In the genomic region with DNA sequence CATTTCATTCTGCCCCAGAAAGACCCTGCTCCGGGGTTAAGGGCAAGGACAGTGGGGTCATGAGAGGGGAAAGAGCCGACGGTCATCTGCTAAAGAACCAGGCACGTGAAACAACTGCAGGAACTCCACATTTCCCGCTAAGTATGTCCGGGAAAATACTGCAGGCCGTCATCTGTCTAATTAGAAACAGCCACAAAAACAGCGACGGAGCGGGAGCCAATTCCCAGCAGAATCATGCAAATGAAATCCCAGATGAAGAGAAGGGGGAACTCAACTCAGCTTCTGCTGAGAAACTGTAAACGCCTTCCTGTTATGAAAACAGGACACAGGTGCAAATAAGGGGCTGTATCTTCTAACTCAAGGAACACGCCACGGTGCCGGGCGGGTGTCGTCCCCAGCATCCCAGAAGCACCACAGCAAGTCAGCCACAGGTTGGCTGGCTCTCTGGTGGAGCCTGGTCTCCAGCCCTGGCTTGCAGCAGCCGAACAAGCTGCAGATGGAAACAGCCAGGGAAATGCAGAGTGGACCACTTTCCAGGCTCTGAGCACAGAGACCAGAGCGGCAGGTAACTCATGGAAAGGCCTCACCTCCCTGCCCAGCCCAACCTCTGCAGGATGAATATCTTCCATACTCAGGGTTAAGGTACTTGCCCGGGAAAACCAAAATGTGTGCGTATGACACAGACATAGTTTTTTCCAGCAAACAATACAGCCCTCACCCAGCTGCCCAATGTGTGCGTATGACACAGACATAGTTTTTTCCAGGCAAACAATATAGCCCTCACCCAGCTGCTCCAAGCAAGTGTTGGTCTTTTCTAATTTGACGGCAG, we compare ENCODE assay signal across 1 cellular context.
TF ChIP-seq lines count a peak whose summit lies in the region.

No MANE protein-coding gene starts in this region.

TF ChIP-seq in GM23338, 12 proteins besides CTCF, POLR2A, EP300 and RAD21:
- TF ChIP-seq, protein P1, sequence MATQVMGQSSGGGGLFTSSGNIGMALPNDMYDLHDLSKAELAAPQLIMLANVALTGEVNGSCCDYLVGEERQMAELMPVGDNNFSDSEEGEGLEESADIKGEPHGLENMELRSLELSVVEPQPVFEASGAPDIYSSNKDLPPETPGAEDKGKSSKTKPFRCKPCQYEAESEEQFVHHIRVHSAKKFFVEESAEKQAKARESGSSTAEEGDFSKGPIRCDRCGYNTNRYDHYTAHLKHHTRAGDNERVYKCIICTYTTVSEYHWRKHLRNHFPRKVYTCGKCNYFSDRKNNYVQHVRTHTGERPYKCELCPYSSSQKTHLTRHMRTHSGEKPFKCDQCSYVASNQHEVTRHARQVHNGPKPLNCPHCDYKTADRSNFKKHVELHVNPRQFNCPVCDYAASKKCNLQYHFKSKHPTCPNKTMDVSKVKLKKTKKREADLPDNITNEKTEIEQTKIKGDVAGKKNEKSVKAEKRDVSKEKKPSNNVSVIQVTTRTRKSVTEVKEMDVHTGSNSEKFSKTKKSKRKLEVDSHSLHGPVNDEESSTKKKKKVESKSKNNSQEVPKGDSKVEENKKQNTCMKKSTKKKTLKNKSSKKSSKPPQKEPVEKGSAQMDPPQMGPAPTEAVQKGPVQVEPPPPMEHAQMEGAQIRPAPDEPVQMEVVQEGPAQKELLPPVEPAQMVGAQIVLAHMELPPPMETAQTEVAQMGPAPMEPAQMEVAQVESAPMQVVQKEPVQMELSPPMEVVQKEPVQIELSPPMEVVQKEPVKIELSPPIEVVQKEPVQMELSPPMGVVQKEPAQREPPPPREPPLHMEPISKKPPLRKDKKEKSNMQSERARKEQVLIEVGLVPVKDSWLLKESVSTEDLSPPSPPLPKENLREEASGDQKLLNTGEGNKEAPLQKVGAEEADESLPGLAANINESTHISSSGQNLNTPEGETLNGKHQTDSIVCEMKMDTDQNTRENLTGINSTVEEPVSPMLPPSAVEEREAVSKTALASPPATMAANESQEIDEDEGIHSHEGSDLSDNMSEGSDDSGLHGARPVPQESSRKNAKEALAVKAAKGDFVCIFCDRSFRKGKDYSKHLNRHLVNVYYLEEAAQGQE (IDR thresholded peaks at IDR 0.05; ENCODE audit: unreplicated experiment), result no peak
- TF ChIP-seq EZH2 (IDR thresholded peaks at IDR 0.05; ENCODE audit: low read depth, unreplicated experiment), result no peak
- TF ChIP-seq ZNF331 (CRISPR knock-in tag; IDR thresholded peaks at IDR 0.05; ENCODE audit: low read depth), result no peak
- no peak for TF ChIP-seq POLR2AphosphoS5 (IDR thresholded peaks at IDR 0.05; ENCODE audit: low read depth)
- TF ChIP-seq EZH2phosphoT487 (IDR thresholded peaks at IDR 0.05; ENCODE audit: unreplicated experiment), result no peak
- no peak for TF ChIP-seq CREB1 (CRISPR knock-in tag; IDR thresholded peaks at IDR 0.05; ENCODE audit: low read depth)
- TF ChIP-seq JUNB (IDR thresholded peaks at IDR 0.05; ENCODE audit: unreplicated experiment), result no peak
- TF ChIP-seq, protein P2, sequence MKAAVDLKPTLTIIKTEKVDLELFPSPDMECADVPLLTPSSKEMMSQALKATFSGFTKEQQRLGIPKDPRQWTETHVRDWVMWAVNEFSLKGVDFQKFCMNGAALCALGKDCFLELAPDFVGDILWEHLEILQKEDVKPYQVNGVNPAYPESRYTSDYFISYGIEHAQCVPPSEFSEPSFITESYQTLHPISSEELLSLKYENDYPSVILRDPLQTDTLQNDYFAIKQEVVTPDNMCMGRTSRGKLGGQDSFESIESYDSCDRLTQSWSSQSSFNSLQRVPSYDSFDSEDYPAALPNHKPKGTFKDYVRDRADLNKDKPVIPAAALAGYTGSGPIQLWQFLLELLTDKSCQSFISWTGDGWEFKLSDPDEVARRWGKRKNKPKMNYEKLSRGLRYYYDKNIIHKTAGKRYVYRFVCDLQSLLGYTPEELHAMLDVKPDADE (IDR thresholded peaks at IDR 0.05), result no peak
- TF ChIP-seq STAT1 (IDR thresholded peaks at IDR 0.05; ENCODE audit: unreplicated experiment), result no peak
- no peak for TF ChIP-seq ZNF114 (CRISPR knock-in tag; IDR thresholded peaks at IDR 0.05)
- TF ChIP-seq, protein P3, sequence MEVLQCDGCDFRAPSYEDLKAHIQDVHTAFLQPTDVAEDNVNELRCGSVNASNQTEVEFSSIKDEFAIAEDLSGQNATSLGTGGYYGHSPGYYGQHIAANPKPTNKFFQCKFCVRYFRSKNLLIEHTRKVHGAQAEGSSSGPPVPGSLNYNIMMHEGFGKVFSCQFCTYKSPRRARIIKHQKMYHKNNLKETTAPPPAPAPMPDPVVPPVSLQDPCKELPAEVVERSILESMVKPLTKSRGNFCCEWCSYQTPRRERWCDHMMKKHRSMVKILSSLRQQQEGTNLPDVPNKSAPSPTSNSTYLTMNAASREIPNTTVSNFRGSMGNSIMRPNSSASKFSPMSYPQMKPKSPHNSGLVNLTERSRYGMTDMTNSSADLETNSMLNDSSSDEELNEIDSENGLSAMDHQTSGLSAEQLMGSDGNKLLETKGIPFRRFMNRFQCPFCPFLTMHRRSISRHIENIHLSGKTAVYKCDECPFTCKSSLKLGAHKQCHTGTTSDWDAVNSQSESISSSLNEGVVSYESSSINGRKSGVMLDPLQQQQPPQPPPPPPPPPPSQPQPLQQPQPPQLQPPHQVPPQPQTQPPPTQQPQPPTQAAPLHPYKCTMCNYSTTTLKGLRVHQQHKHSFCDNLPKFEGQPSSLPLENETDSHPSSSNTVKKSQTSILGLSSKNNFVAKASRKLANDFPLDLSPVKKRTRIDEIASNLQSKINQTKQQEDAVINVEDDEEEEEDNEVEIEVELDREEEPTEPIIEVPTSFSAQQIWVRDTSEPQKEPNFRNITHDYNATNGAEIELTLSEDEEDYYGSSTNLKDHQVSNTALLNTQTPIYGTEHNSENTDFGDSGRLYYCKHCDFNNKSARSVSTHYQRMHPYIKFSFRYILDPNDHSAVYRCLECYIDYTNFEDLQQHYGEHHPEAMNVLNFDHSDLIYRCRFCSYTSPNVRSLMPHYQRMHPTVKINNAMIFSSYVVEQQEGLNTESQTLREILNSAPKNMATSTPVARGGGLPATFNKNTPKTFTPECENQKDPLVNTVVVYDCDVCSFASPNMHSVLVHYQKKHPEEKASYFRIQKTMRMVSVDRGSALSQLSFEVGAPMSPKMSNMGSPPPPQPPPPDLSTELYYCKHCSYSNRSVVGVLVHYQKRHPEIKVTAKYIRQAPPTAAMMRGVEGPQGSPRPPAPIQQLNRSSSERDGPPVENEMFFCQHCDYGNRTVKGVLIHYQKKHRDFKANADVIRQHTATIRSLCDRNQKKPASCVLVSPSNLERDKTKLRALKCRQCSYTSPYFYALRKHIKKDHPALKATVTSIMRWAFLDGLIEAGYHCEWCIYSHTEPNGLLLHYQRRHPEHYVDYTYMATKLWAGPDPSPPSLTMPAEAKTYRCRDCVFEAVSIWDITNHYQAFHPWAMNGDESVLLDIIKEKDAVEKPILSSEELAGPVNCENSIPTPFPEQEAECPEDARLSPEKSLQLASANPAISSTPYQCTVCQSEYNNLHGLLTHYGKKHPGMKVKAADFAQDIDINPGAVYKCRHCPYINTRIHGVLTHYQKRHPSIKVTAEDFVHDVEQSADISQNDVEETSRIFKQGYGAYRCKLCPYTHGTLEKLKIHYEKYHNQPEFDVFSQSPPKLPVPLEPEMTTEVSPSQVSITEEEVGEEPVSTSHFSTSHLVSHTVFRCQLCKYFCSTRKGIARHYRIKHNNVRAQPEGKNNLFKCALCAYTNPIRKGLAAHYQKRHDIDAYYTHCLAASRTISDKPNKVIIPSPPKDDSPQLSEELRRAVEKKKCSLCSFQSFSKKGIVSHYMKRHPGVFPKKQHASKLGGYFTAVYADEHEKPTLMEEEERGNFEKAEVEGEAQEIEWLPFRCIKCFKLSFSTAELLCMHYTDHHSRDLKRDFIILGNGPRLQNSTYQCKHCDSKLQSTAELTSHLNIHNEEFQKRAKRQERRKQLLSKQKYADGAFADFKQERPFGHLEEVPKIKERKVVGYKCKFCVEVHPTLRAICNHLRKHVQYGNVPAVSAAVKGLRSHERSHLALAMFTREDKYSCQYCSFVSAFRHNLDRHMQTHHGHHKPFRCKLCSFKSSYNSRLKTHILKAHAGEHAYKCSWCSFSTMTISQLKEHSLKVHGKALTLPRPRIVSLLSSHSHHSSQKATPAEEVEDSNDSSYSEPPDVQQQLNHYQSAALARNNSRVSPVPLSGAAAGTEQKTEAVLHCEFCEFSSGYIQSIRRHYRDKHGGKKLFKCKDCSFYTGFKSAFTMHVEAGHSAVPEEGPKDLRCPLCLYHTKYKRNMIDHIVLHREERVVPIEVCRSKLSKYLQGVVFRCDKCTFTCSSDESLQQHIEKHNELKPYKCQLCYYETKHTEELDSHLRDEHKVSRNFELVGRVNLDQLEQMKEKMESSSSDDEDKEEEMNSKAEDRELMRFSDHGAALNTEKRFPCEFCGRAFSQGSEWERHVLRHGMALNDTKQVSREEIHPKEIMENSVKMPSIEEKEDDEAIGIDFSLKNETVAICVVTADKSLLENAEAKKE (CRISPR knock-in tag; IDR thresholded peaks at IDR 0.05), result no peak
